8 cellular contexts compared by ENCODE assay signal in genomic region chr16:67481561-67482259, GRCh38. TPM values are rescaled to one million over a fixed set of nuclear protein-coding genes. Genes with fewer than 3 reads are reported as not detected.
DNase-seq lines count a peak whose midpoint lies in the region; ATAC-seq, FAIRE-seq and TF ChIP-seq lines count a peak whose summit lies in the region.

No MANE protein-coding gene starts in this region.

- TF ChIP-seq CTCF in bronchial epithelial cell (IDR thresholded peaks at IDR 0.05; ENCODE audit: insufficient read depth, low read length, severe bottlenecking) (no peak), left lung (IDR thresholded peaks at IDR 0.05) (no peak)

- ATAC-seq in HG02763 (IDR thresholded peaks at IDR 0.05; ENCODE audit: unreplicated experiment) (peak; percentile 4), SK-N-SH treated with all-trans-retinoic acid at 6 μM for 48 hours (peak; percentile 13), left lung (peak; percentile 0)

- H3K27ac ChIP-seq in left lung: peak overlapping the region; percentile 96 to 97

- intact Hi-C loops in left lung (cut with DNase I): no loop called here

- H3K36me3 ChIP-seq in bronchial epithelial cell (ENCODE audit: control insufficient read depth, insufficient read depth, low read length) (no peaks in the 10 kb centered on the region), left lung (peaks cover 0 to 15% of the 10 kb centered on the region in 2 donors)

- FAIRE-seq in bronchial epithelial cell (lab: Jason Lieb, UNC): no peak

- H3K9me3 ChIP-seq in left lung: no peaks in the 10 kb centered on the region

- H3K27me3 ChIP-seq in bronchial epithelial cell (ENCODE audit: control insufficient read depth, insufficient read depth, low read length) (no peaks in the 10 kb centered on the region), left lung (no peaks in the 10 kb centered on the region)

- H3K4me3 ChIP-seq in bronchial epithelial cell (ENCODE audit: low read depth, low read length): peak overlapping the region; percentile 93
- peak overlapping the region; percentile 84 to 98 for H3K4me3 ChIP-seq in left lung

- DNase-seq in COLO668 (lab: John Stamatoyannopoulos, UW; ENCODE audit: unreplicated experiment): peak; percentile 81
- no peak for DNase-seq in bronchial epithelial cell (ENCODE audit: low read depth)
- DNase-seq in left lung: peak in 1 of 2 donors; percentile 51
- peak; percentile 10 for DNase-seq in stimulated activated CD8-positive, alpha-beta memory T cell treated with anti-CD3 and anti-CD28 coated beads, Interleukin-15, amount 100 ng/mL, for 1 hour (ENCODE audit: low read depth)
- no peak for DNase-seq in NCI-H226
- no peak for DNase-seq in kidney glomerular epithelial cell (lab: John Stamatoyannopoulos, UW)

- H3K4me1 ChIP-seq in left lung: peaks cover 18 to 79% of the 10 kb centered on the region in 2 donors

TF ChIP-seq in SK-N-SH treated with all-trans-retinoic acid at 6 μM for 48 hours, 23 proteins besides CTCF, POLR2A, EP300 and RAD21:
- no peak for TF ChIP-seq ZFP30 (CRISPR knock-in tag; IDR thresholded peaks at IDR 0.05)
- TF ChIP-seq, protein P1, sequence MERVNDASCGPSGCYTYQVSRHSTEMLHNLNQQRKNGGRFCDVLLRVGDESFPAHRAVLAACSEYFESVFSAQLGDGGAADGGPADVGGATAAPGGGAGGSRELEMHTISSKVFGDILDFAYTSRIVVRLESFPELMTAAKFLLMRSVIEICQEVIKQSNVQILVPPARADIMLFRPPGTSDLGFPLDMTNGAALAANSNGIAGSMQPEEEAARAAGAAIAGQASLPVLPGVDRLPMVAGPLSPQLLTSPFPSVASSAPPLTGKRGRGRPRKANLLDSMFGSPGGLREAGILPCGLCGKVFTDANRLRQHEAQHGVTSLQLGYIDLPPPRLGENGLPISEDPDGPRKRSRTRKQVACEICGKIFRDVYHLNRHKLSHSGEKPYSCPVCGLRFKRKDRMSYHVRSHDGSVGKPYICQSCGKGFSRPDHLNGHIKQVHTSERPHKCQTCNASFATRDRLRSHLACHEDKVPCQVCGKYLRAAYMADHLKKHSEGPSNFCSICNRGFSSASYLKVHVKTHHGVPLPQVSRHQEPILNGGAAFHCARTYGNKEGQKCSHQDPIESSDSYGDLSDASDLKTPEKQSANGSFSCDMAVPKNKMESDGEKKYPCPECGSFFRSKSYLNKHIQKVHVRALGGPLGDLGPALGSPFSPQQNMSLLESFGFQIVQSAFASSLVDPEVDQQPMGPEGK (CRISPR knock-in tag; IDR thresholded peaks at IDR 0.05; ENCODE audit: borderline replicate concordance): no peak
- no peak for TF ChIP-seq ARNTL (CRISPR knock-in tag; IDR thresholded peaks at IDR 0.05; ENCODE audit: borderline replicate concordance, low read depth)
- no peak for TF ChIP-seq SNAI2 (CRISPR knock-in tag; IDR thresholded peaks at IDR 0.05)
- no peak for TF ChIP-seq CREB5 (CRISPR knock-in tag; IDR thresholded peaks at IDR 0.05; ENCODE audit: low read depth)
- no peak for TF ChIP-seq TCF4 (CRISPR knock-in tag; IDR thresholded peaks at IDR 0.05; ENCODE audit: borderline replicate concordance)
- TF ChIP-seq CSRNP3 (CRISPR knock-in tag; IDR thresholded peaks at IDR 0.05): no peak
- TF ChIP-seq POU6F1 (CRISPR knock-in tag; IDR thresholded peaks at IDR 0.05; ENCODE audit: borderline replicate concordance, low read depth): no peak
- TF ChIP-seq GLIS3 (CRISPR knock-in tag; IDR thresholded peaks at IDR 0.05): no peak
- no peak for TF ChIP-seq CSDC2 (CRISPR knock-in tag; IDR thresholded peaks at IDR 0.05)
- TF ChIP-seq BACH2 (CRISPR knock-in tag; IDR thresholded peaks at IDR 0.05; ENCODE audit: borderline replicate concordance): no peak
- TF ChIP-seq TOX (CRISPR knock-in tag; IDR thresholded peaks at IDR 0.05; ENCODE audit: borderline replicate concordance): no peak
- TF ChIP-seq ZC3H10 (CRISPR knock-in tag; IDR thresholded peaks at IDR 0.05): no peak
- TF ChIP-seq PPARA (CRISPR knock-in tag; IDR thresholded peaks at IDR 0.05; ENCODE audit: borderline replicate concordance): no peak
- TF ChIP-seq, protein P2, sequence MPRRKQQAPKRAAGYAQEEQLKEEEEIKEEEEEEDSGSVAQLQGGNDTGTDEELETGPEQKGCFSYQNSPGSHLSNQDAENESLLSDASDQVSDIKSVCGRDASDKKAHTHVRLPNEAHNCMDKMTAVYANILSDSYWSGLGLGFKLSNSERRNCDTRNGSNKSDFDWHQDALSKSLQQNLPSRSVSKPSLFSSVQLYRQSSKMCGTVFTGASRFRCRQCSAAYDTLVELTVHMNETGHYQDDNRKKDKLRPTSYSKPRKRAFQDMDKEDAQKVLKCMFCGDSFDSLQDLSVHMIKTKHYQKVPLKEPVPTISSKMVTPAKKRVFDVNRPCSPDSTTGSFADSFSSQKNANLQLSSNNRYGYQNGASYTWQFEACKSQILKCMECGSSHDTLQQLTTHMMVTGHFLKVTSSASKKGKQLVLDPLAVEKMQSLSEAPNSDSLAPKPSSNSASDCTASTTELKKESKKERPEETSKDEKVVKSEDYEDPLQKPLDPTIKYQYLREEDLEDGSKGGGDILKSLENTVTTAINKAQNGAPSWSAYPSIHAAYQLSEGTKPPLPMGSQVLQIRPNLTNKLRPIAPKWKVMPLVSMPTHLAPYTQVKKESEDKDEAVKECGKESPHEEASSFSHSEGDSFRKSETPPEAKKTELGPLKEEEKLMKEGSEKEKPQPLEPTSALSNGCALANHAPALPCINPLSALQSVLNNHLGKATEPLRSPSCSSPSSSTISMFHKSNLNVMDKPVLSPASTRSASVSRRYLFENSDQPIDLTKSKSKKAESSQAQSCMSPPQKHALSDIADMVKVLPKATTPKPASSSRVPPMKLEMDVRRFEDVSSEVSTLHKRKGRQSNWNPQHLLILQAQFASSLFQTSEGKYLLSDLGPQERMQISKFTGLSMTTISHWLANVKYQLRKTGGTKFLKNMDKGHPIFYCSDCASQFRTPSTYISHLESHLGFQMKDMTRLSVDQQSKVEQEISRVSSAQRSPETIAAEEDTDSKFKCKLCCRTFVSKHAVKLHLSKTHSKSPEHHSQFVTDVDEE (CRISPR knock-in tag; IDR thresholded peaks at IDR 0.05): no peak
- no peak for TF ChIP-seq ESRRG (CRISPR knock-in tag; IDR thresholded peaks at IDR 0.05)

RNA-seq across cellular contexts. Expression of gene ATP6V0D1, which starts 0.8 kb away (rescaled TPM):
- 78.2 and 79.4 TPM in 2 replicates for total RNA-seq in bronchial epithelial cell
- total RNA-seq in left lung: 100 to 1,000 TPM; 142 to 185 TPM

RNA-seq across cellular contexts. Expression of gene AGRP, which starts 1.6 kb away (rescaled TPM):
- total RNA-seq in bronchial epithelial cell (not detected in 2 replicates), left lung (1 to 10 TPM; 1.5 to 1.9 TPM)

RNA-seq across cellular contexts. Expression of gene RIPOR1, which starts 46.9 kb away (rescaled TPM):
- total RNA-seq in bronchial epithelial cell (12.8 and 13.7 TPM in 2 replicates), left lung (100 to 1,000 TPM in 1 of 2 donors, 10 to 100 TPM in 1; 76.4 to 123 TPM)

RNA-seq across cellular contexts. Expression of gene HSD11B2, which starts 50.8 kb away (rescaled TPM):
- total RNA-seq in bronchial epithelial cell: 2.1 and 2.3 TPM in 2 replicates
- total RNA-seq in left lung: 1 to 10 TPM; 2.5 to 3.9 TPM

Comparison
In these comparisons a context has a peak if more than half of its experiments do, and no peak if none do; other contexts are left out.
1. DNase-seq: peak in COLO668 (single experiment) and stimulated activated CD8-positive, alpha-beta memory T cell treated with anti-CD3 and anti-CD28 coated beads, Interleukin-15, amount 100 ng/mL, for 1 hour (single experiment); none in bronchial epithelial cell (single experiment), NCI-H226 (single experiment) and kidney glomerular epithelial cell (single experiment).
2. Peak in every context shown above with its lines, with median percentiles within 50 percentile points of each other: ATAC-seq.